25 cellular contexts compared by ENCODE assay signal in the genomic region with DNA sequence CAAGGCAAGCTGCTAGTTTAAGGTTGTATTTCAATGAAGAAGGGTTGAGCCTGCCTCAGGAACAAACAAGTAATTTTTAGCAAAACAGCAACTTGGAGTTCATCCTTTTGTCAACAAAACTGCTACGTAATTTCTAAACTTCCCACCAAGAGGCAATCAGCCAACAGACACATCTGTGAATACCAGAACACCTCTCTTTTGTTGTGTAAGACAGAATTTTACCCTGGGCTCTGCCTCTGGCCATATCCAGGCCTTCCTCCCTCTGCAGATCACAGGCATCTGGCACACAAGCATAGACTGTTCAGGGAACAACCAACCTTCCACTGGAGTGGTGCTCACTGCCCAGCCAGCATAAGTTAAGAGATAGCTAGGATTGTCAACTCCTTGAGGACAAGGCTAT.
"Had no signal": no experiment of that assay in that cellular context is flagged by ENCODE, and none has a peak within 500 bp of the region (broad histone marks: within the 10 kb centered on the region; RNA-seq: fewer than 3 reads in every experiment).

No MANE protein-coding gene starts in this region.

- DNase-seq: activated B cell treated with CpG ODN at 0.5 μM for 24 hours; activated CD4-positive, alpha-beta T cell treated with anti-CD3 and anti-CD28 coated beads for 36 hours; activated CD4-positive, alpha-beta T cell treated with anti-CD3 and anti-CD28 coated beads, Interleukin-2, amount 50 U/mL, for 4 hours; activated CD8-positive, alpha-beta memory T cell treated with anti-CD3 and anti-CD28 coated beads for 24 hours; activated CD8-positive, alpha-beta memory T cell treated with anti-CD3 and anti-CD28 coated beads, Interleukin-2, amount 50 U/mL, for 4 hours; activated T-cell treated with anti-CD3 and anti-CD28 coated beads, Interleukin-2, amount 50 U/mL, for 24 hours; aorta; caudate nucleus; effector CD4-positive, alpha-beta T cell; heart right ventricle; kidney; lower lobe of right lung; naive thymus-derived CD8-positive, alpha-beta T cell; pancreas; psoas muscle; T-helper 9 cell; tibial artery had no signal

- H3K27me3 Mint-ChIP-seq: activated T-cell treated with anti-CD3 and anti-CD28 coated beads, Interleukin-2, amount 50 U/mL, for 24 hours; activated T-helper 17 cell treated with anti-CD3 and anti-CD28 coated beads, Interleukin-2, amount 50 U/mL, for 72 hours; dendritic cell treated with granulocyte-macrophage colony-stimulating factor and Interleukin-4, amounts not matched to agents 40 ng/mL and 50 ng/mL, for 4 days; stimulated activated naive CD8-positive, alpha-beta T cell treated with anti-CD3 and anti-CD28 coated beads, Interleukin-15, Interleukin-2, amounts not matched to agents 100 ng/mL and 50 ng/mL, for 24 hours had no signal

- H3K36me3 Mint-ChIP-seq: activated naive CD4-positive, alpha-beta T cell treated with anti-CD3 and anti-CD28 coated beads, Interleukin-2, amount 50 U/mL, for 72 hours; brain; naive thymus-derived CD8-positive, alpha-beta T cell had no signal

- H3K4me1 Mint-ChIP-seq: activated B cell treated with CpG ODN at 0.5 μM for 24 hours; activated CD4-positive, alpha-beta T cell treated with anti-CD3 and anti-CD28 coated beads for 36 hours; activated T-helper 17 cell treated with anti-CD3 and anti-CD28 coated beads, Interleukin-2, amount 50 U/mL, for 72 hours; naive thymus-derived CD8-positive, alpha-beta T cell had no signal

- ATAC-seq: activated CD4-positive, alpha-beta T cell treated with anti-CD3 and anti-CD28 coated beads for 36 hours; activated naive CD4-positive, alpha-beta T cell treated with anti-CD3 and anti-CD28 coated beads, Interleukin-2, amount 50 U/mL, for 72 hours; activated T-helper 17 cell treated with anti-CD3 and anti-CD28 coated beads, Interleukin-2, amount 50 U/mL, for 72 hours; left lobe of liver; lower lobe of right lung; naive thymus-derived CD8-positive, alpha-beta T cell; pancreas; psoas muscle had no signal

- H3K27ac Mint-ChIP-seq: activated B cell treated with CpG ODN at 0.5 μM for 24 hours; activated CD4-positive, alpha-beta T cell treated with anti-CD3 and anti-CD28 coated beads for 36 hours; activated naive CD4-positive, alpha-beta T cell treated with anti-CD3 and anti-CD28 coated beads, Interleukin-2, amount 50 U/mL, for 72 hours; activated T-cell treated with anti-CD3 and anti-CD28 coated beads, Interleukin-2, amount 50 U/mL, for 24 hours; activated T-helper 17 cell treated with anti-CD3 and anti-CD28 coated beads, Interleukin-2, amount 50 U/mL, for 72 hours; dendritic cell treated with granulocyte-macrophage colony-stimulating factor and Interleukin-4, amounts not matched to agents 40 ng/mL and 50 ng/mL, for 4 days; naive thymus-derived CD8-positive, alpha-beta T cell; stimulated activated naive CD8-positive, alpha-beta T cell treated with anti-CD3 and anti-CD28 coated beads, Interleukin-15, Interleukin-2, amounts not matched to agents 100 ng/mL and 50 ng/mL, for 24 hours had no signal

- H3K4me3 Mint-ChIP-seq: activated B cell treated with CpG ODN at 0.5 μM for 24 hours; activated CD4-positive, alpha-beta T cell treated with anti-CD3 and anti-CD28 coated beads for 36 hours; activated T-cell treated with anti-CD3 and anti-CD28 coated beads, Interleukin-2, amount 50 U/mL, for 24 hours; activated T-helper 17 cell treated with anti-CD3 and anti-CD28 coated beads, Interleukin-2, amount 50 U/mL, for 72 hours; brain; dendritic cell treated with granulocyte-macrophage colony-stimulating factor and Interleukin-4, amounts not matched to agents 40 ng/mL and 50 ng/mL, for 4 days; naive thymus-derived CD8-positive, alpha-beta T cell; stimulated activated naive CD8-positive, alpha-beta T cell treated with anti-CD3 and anti-CD28 coated beads, Interleukin-15, Interleukin-2, amounts not matched to agents 100 ng/mL and 50 ng/mL, for 24 hours had no signal

- H3K36me3 ChIP-seq: heart right ventricle, lower lobe of right lung, neutrophil, pancreas, right atrium auricular region, tibial artery had no signal

- H3K27ac ChIP-seq: heart right ventricle, lower lobe of right lung, neutrophil, pancreas, psoas muscle, right atrium auricular region, tibial artery had no signal

- H3K4me1 ChIP-seq: lower lobe of right lung, pancreas, psoas muscle, right atrium auricular region, tibial artery had no signal

- H3K27me3 ChIP-seq: heart right ventricle, neutrophil, pancreas, right atrium auricular region, tibial artery had no signal

- H3K9me3 Mint-ChIP-seq: activated B cell treated with CpG ODN at 0.5 μM for 24 hours; activated T-cell treated with anti-CD3 and anti-CD28 coated beads, Interleukin-2, amount 50 U/mL, for 24 hours; activated T-helper 17 cell treated with anti-CD3 and anti-CD28 coated beads, Interleukin-2, amount 50 U/mL, for 72 hours; stimulated activated naive CD8-positive, alpha-beta T cell treated with anti-CD3 and anti-CD28 coated beads, Interleukin-15, Interleukin-2, amounts not matched to agents 100 ng/mL and 50 ng/mL, for 24 hours had no signal

- H3K4me3 ChIP-seq: heart right ventricle, lower lobe of right lung, pancreas, psoas muscle, right atrium auricular region, tibial artery had no signal

- H3K9me3 ChIP-seq: heart right ventricle, lower lobe of right lung, neutrophil, pancreas, psoas muscle, right atrium auricular region, tibial artery had no signal
